ENCODE assay signal across 8 cellular contexts in the genomic region with DNA sequence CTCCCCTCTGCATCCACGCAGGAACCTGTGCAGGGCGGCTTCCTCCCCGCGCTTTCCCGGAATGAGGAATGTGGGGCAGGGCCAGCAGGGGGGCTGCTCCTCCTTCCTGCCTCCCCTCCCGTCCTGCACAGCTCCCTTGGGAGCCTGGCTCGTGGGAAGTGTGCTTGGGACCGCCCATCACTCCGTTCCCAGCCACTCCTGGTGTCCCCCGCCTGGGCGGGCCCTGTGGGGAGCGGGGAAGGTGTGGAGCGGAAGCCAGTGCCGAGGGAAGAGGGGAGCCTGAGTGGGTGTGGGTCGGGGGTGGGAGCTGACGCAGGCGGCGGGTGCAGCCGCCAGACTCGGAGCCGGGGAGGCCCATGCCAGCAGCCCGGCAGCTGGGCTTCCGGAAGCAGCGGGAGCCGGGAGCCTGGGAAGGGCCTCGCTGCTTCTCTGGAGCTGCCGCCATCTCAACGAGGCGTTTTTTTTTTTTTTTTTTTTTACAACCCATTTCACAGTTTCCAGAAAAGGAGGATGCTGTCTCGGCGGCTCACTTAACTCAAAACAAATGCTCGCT. TPM values are rescaled to one million over a fixed set of nuclear protein-coding genes. Genes with fewer than 3 reads are reported as not detected.
DNase-seq lines count a peak whose midpoint lies in the region; ATAC-seq and TF ChIP-seq lines count a peak whose summit lies in the region.

No MANE protein-coding gene starts in this region.

- no peak for ATAC-seq in HG02870 (IDR thresholded peaks at IDR 0.05; ENCODE audit: unreplicated experiment)

- peak; percentile 81 for DNase-seq in DMS53 treated with DMSO at 0.1 percent for 48 hours (lab: John Stamatoyannopoulos, UW; ENCODE audit: unreplicated experiment)
- DNase-seq in NCI-H460 (ENCODE audit: extremely low read depth, low read depth): peak; percentile 91
- DNase-seq in dedifferentiated amniotic fluid mesenchymal stem cell (ENCODE audit: extremely low spot score): peak; percentile 38
- DNase-seq in lung microvascular endothelial cell (ENCODE audit: low read depth in 2 of 2): peak; percentile 68 to 71
- peak in 1 of 2 donors; percentile 96 for DNase-seq in vagina (ENCODE audit: extremely low spot score in 2 of 2)
- no peak for DNase-seq in activated naive CD4-positive, alpha-beta T cell treated with Interleukin-2 at 50 U/mL for 16 hours
- DNase-seq in activated CD4-positive, CD25-positive, alpha-beta regulatory T cell (lab: John Stamatoyannopoulos, UW): no peak

- intact Hi-C loops in vagina (cut with DNase I): no loop called here

- peak in 1 of 2 donors; percentile 44 for TF ChIP-seq POLR2A in vagina (IDR thresholded peaks at IDR 0.05)

- peaks cover 74% of the 10 kb centered on the region for H3K4me1 ChIP-seq in vagina

- H3K27me3 ChIP-seq in vagina: no peaks in the 10 kb centered on the region

- no peaks in the 10 kb centered on the region for H3K9me3 ChIP-seq in vagina

- H3K4me3 ChIP-seq in vagina: peak overlapping the region; percentile 26 to 43

- no peaks in the 10 kb centered on the region for H3K36me3 ChIP-seq in vagina

- H3K27ac ChIP-seq in vagina: peak overlapping the region; percentile 79

- no peak for TF ChIP-seq CTCF in vagina (IDR thresholded peaks at IDR 0.05)

RNA-seq across cellular contexts. Expression of gene BAHCC1, which starts 24.2 kb away (rescaled TPM):
- total RNA-seq in NCI-H460 (2014; rRNA removed; shearing (Covaris generic)): 6.0 and 6.7 TPM in 2 replicates
- polyA plus RNA-seq in NCI-H460 (2014; cell fraction: nucleus; rRNA removed): 12.5 and 13.5 TPM in 2 replicates
- total RNA-seq in lung microvascular endothelial cell: 2.6 TPM in 2 replicates
- total RNA-seq in vagina: 9.1 TPM

Comparison
In these comparisons a context has a peak if more than half of its experiments do, and no peak if none do; other contexts are left out.
1. DNase-seq: peak in DMS53 treated with DMSO at 0.1 percent for 48 hours (single experiment), NCI-H460 (single experiment), dedifferentiated amniotic fluid mesenchymal stem cell (single experiment) and lung microvascular endothelial cell (2 of 2); none in activated naive CD4-positive, alpha-beta T cell treated with Interleukin-2 at 50 U/mL for 16 hours (single experiment) and activated CD4-positive, CD25-positive, alpha-beta regulatory T cell (0 of 4).